ENCODE assay signal across 8 cellular contexts in the genomic region with DNA sequence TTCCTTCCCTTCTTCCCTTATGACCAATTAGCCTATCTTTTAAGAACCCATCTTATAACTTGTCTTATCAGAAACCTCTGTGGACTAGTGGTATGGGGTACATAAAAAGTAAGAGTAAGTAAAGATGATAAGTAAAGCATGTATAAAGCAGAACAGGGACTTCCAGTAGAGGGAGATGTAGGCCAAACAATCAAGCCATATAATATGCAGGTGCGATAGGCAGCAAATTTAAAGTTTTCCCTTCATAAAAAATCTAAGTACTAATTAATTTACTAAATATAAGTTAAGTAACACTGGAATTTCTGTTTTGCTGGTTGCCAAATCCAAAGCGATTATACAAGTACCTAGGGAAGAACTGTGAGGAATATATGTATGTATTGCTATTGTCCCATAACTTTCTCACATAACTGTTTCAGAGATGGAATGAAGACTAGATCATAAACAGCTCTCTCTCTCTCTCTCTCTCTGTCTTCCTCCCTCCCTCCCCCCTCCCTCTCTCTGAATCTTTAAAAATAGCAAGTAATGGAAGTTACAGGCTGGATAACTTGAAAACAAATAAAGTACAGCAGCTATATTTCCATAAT. TPM values are rescaled to one million over a fixed set of nuclear protein-coding genes. Genes with fewer than 3 reads are reported as not detected.
DNase-seq lines count a peak whose midpoint lies in the region; ATAC-seq, FAIRE-seq and TF ChIP-seq lines count a peak whose summit lies in the region.

No MANE protein-coding gene starts in this region.

- peak; percentile 29 for DNase-seq in AG08395 (ENCODE audit: low spot score)
- peak; percentile 63 for DNase-seq in NAMALWA (ENCODE audit: low spot score)
- DNase-seq in bronchial epithelial cell (ENCODE audit: low read depth): peak; percentile 51
- peak; percentile 59 for DNase-seq in renal cortical epithelial cell (ENCODE audit: low read depth)
- DNase-seq in mesenteric fat pad (ENCODE audit: low spot score): no peak
- no peak for DNase-seq in putamen (ENCODE audit: low spot score)

- no peak for FAIRE-seq in bronchial epithelial cell (lab: Jason Lieb, UNC)

- peak; percentile 57 for TF ChIP-seq CTCF in bronchial epithelial cell (IDR thresholded peaks at IDR 0.05; ENCODE audit: insufficient read depth, low read length, severe bottlenecking)

- H3K4me3 ChIP-seq in bronchial epithelial cell (ENCODE audit: low read depth, low read length): no peak overlapping the region

- peak; percentile 50 for ATAC-seq in GM18873 (IDR thresholded peaks at IDR 0.05; ENCODE audit: low FRiP score, unreplicated experiment)
- no peak for ATAC-seq in HG03108 (IDR thresholded peaks at IDR 0.05; ENCODE audit: unreplicated experiment)

- H3K27me3 ChIP-seq in bronchial epithelial cell (ENCODE audit: control insufficient read depth, insufficient read depth, low read length): no peaks in the 10 kb centered on the region

- no peaks in the 10 kb centered on the region for H3K36me3 ChIP-seq in bronchial epithelial cell (ENCODE audit: control insufficient read depth, insufficient read depth, low read length)

RNA-seq across cellular contexts. Expression of gene METTL25, which starts 25.7 kb away (rescaled TPM):
- total RNA-seq in bronchial epithelial cell (4.2 and 4.7 TPM in 2 replicates), renal cortical epithelial cell (21.6 and 26.0 TPM in 2 replicates), mesenteric fat pad (9.4 TPM)

RNA-seq across cellular contexts. Expression of gene CCDC59, which starts 25.8 kb away (rescaled TPM):
- total RNA-seq in bronchial epithelial cell: 58.4 and 77.8 TPM in 2 replicates
- 61.4 and 82.3 TPM in 2 replicates for total RNA-seq in renal cortical epithelial cell
- 39.0 TPM for total RNA-seq in mesenteric fat pad

Comparison
In these comparisons a context has a peak if more than half of its experiments do, and no peak if none do; other contexts are left out.
1. DNase-seq: peak in AG08395 (single experiment), NAMALWA (single experiment), bronchial epithelial cell (single experiment) and renal cortical epithelial cell (single experiment); none in mesenteric fat pad (single experiment) and putamen (single experiment).